ENCODE assay signal across 16 cellular contexts in genomic region chr15:52480990-52481389, GRCh38. TPM values are rescaled to one million over a fixed set of nuclear protein-coding genes. Genes with fewer than 3 reads are reported as not detected.
A peak's percentile ranks its signal among the peaks of the same experiment; 100 is the strongest.
DNase-seq lines count a peak whose midpoint lies in the region; ATAC-seq and TF ChIP-seq lines count a peak whose summit lies in the region.
"Had no signal": no experiment of that assay in that cellular context is flagged by ENCODE, and none has a peak within 500 bp of the region (broad histone marks: within the 10 kb centered on the region; RNA-seq: fewer than 3 reads in every experiment).

No MANE protein-coding gene starts in this region.

- no peaks in the 10 kb centered on the region for H3K27me3 ChIP-seq in CD4-positive, alpha-beta memory T cell (ENCODE audit: insufficient read depth, low read length)
- H3K27me3 ChIP-seq in Loucy (ENCODE audit: insufficient read depth, low read length, poor library complexity, severe bottlenecking) (no peaks in the 10 kb centered on the region), psoas muscle (ENCODE audit: insufficient read depth in 3 of 3, low read length in 2 of 3) (no peaks in the 10 kb centered on the region)
- H3K27me3 ChIP-seq: left lung had no signal

- peaks cover 8% of the 10 kb centered on the region for H3F3A ChIP-seq in Loucy (ENCODE audit: low read depth)

- H3K4me1 ChIP-seq in CD4-positive, alpha-beta memory T cell (ENCODE audit: insufficient read depth, low read length), result peaks cover 78% of the 10 kb centered on the region
- peaks cover 61% of the 10 kb centered on the region for H3K4me1 ChIP-seq in Loucy (ENCODE audit: insufficient read depth, low read length, poor library complexity, severe bottlenecking)
- peaks cover 36% of the 10 kb centered on the region for H3K4me1 ChIP-seq in psoas muscle
- H3K4me1 ChIP-seq: prostate gland had no signal

- no peak for TF ChIP-seq POLR2A in erythroblast (IDR thresholded peaks at IDR 0.05; ENCODE audit: low read length)

- no peaks in the 10 kb centered on the region for H3K36me3 Mint-ChIP-seq in CD4-positive, alpha-beta memory T cell
- no peaks in the 10 kb centered on the region for H3K36me3 Mint-ChIP-seq in activated T-helper 17 cell treated with anti-CD3 and anti-CD28 coated beads, Interleukin-2, amount 50 U/mL, for 72 hours (ENCODE audit: low read depth)

- H3K4me3 Mint-ChIP-seq in CD4-positive, alpha-beta memory T cell, result peak overlapping the region in 5 of 8 donors; percentile 33 to 73 (median 61)
- peak overlapping the region; percentile 61 for H3K4me3 Mint-ChIP-seq in activated T-helper 17 cell treated with anti-CD3 and anti-CD28 coated beads, Interleukin-2, amount 50 U/mL, for 72 hours
- H3K4me3 Mint-ChIP-seq: nephron, WTC11 had no signal

- no peaks in the 10 kb centered on the region for H3K36me3 ChIP-seq in CD4-positive, alpha-beta memory T cell (ENCODE audit: insufficient read depth, low read length)
- no peaks in the 10 kb centered on the region for H3K36me3 ChIP-seq in Loucy (ENCODE audit: insufficient read depth, low read length)
- no peaks in the 10 kb centered on the region for H3K36me3 ChIP-seq in psoas muscle (ENCODE audit: insufficient read depth in 1 of 2, low read depth in 1 of 2)
- H3K36me3 ChIP-seq: left lung, prostate gland had no signal

- POLR2A ChIA-PET in CD4-positive, alpha-beta memory T cell (lab: Charles Lee; ENCODE audit: partially characterized antibody), result interaction anchor here (1.0 to 5.3 kb wide), 6 partner anchors 15 to 84 kb away, joined by 3 to 50 read pairs (median 8); partner anchors contain the start of gene MYO5A

- peaks cover 54% of the 10 kb centered on the region for H3K79me2 ChIP-seq in Loucy (ENCODE audit: insufficient read depth, low read length)

- no peaks in the 10 kb centered on the region for H3K9me2 ChIP-seq in Loucy (replicated peaks; ENCODE audit: low read depth, low read length)

- no peaks in the 10 kb centered on the region for H3K27me3 Mint-ChIP-seq in CD4-positive, alpha-beta memory T cell
- no peaks in the 10 kb centered on the region for H3K27me3 Mint-ChIP-seq in activated T-helper 17 cell treated with anti-CD3 and anti-CD28 coated beads, Interleukin-2, amount 50 U/mL, for 72 hours
- H3K27me3 Mint-ChIP-seq: activated naive CD8-positive, alpha-beta T cell had no signal

- H3K9me3 Mint-ChIP-seq in CD4-positive, alpha-beta memory T cell, result peaks cover 0 to 2% (median 0%) of the 10 kb centered on the region in 8 donors
- H3K9me3 Mint-ChIP-seq in activated T-helper 17 cell treated with anti-CD3 and anti-CD28 coated beads, Interleukin-2, amount 50 U/mL, for 72 hours, result no peaks in the 10 kb centered on the region

- H3K9ac ChIP-seq in Loucy (ENCODE audit: low read depth, low read length, poor library complexity, severe bottlenecking), result peak overlapping the region; percentile 53

- H3K9me3 ChIP-seq in CD4-positive, alpha-beta memory T cell (ENCODE audit: control insufficient read depth in 1 of 2, low read length in 2 of 2), result no peaks in the 10 kb centered on the region
- H3K9me3 ChIP-seq in Loucy (ENCODE audit: insufficient read depth, low read depth, low read length), result no peaks in the 10 kb centered on the region
- no peaks in the 10 kb centered on the region for H3K9me3 ChIP-seq in psoas muscle
- H3K9me3 ChIP-seq: left lung, prostate gland had no signal

- no peaks in the 10 kb centered on the region for H4K20me1 ChIP-seq in Loucy (ENCODE audit: insufficient read depth, low read length, poor library complexity, severe bottlenecking)

- peak overlapping the region; percentile 80 for H3K4me2 ChIP-seq in Loucy (ENCODE audit: low read depth, low read length, poor library complexity, severe bottlenecking)

- CTCF ChIA-PET in CD4-positive, alpha-beta memory T cell (lab: Charles Lee; ENCODE audit: partially characterized antibody), result interaction anchor here (1.3 to 1.5 kb wide), 2 partner anchors 49 to 71 kb away, joined by 3 to 4 read pairs; no protein-coding TSS in a partner anchor

- peak overlapping the region; percentile 44 for H3K27ac ChIP-seq in CD4-positive, alpha-beta memory T cell (ENCODE audit: low read depth, low read length)
- H3K27ac ChIP-seq in psoas muscle, result peak overlapping the region; percentile 71
- H3K27ac ChIP-seq: prostate gland had no signal

- no peak for ATAC-seq in activated T-helper 17 cell treated with anti-CD3 and anti-CD28 coated beads, Interleukin-2, amount 50 U/mL, for 72 hours (replicated peaks)
- ATAC-seq in psoas muscle, result peak; percentile 45 to 72 (median 64)
- no peak for ATAC-seq in GM19463 (IDR thresholded peaks at IDR 0.05; ENCODE audit: unreplicated experiment)
- ATAC-seq: Panc1, WTC11 had no signal

- TF ChIP-seq CTCF in Loucy (conservative IDR thresholded peaks at IDR 0.05; ENCODE audit: low read length) (no peak), psoas muscle (IDR thresholded peaks at IDR 0.05) (no peak)

- H3K4me3 ChIP-seq in CD4-positive, alpha-beta memory T cell (ENCODE audit: low read length in 2 of 2), result peak overlapping the region in 1 of 2 donors; percentile 9
- H3K4me3 ChIP-seq in Loucy (ENCODE audit: low read length, poor library complexity, severe bottlenecking) (peak overlapping the region; percentile 57), psoas muscle (no peak overlapping the region)
- H3K4me3 ChIP-seq: left lung, prostate gland had no signal

- intact Hi-C loops in CD4-positive, alpha-beta memory T cell (cut with micrococcal nuclease), result loop anchor here (5.0 kb wide), 3 partner anchors 86 to 251 kb away; partner anchors contain the start of genes ARPP19 and ATOSA
- intact Hi-C loops in psoas muscle (cut with DNase I), result no loop called here

- no peak for DNase-seq in CD4-positive, alpha-beta memory T cell
- DNase-seq in psoas muscle, result no peak
- DNase-seq in erythroblast (lab: John Stamatoyannopoulos, UW), result no peak
- DNase-seq in HCEC 1CT, result no peak
- DNase-seq: DMS79; effector CD8-positive, alpha-beta T cell; left lung; NCI-H187 had no signal

- peak overlapping the region in 6 of 7 donors; percentile 3 to 97 (median 80) for H3K27ac Mint-ChIP-seq in CD4-positive, alpha-beta memory T cell
- peak overlapping the region; percentile 74 for H3K27ac Mint-ChIP-seq in activated T-helper 17 cell treated with anti-CD3 and anti-CD28 coated beads, Interleukin-2, amount 50 U/mL, for 72 hours
- H3K27ac Mint-ChIP-seq: nephron, WTC11 had no signal

- 16 to 21% (median 21%) methylated on average over 1 of the region's 1 CpG for WGBS in psoas muscle, 3 donors

- peaks cover 55 to 82% (median 61%) of the 10 kb centered on the region in 4 donors for H3K4me1 Mint-ChIP-seq in CD4-positive, alpha-beta memory T cell
- peaks cover 57% of the 10 kb centered on the region for H3K4me1 Mint-ChIP-seq in activated T-helper 17 cell treated with anti-CD3 and anti-CD28 coated beads, Interleukin-2, amount 50 U/mL, for 72 hours

- no peak overlapping the region for H2AFZ ChIP-seq in Loucy (ENCODE audit: low read length)

RNA-seq across cellular contexts. Expression of gene MYO5A, which starts 47.7 kb away (rescaled TPM):
- 10 to 100 TPM; 36.6 to 43.9 TPM for total RNA-seq in CD4-positive, alpha-beta memory T cell
- polyA plus RNA-seq in CD4-positive, alpha-beta memory T cell, result 10 to 100 TPM in 1 of 2 donors, 1 to 10 TPM in 1; 3.6 to 14.5 TPM
- total RNA-seq in activated T-helper 17 cell treated with anti-CD3 and anti-CD28 coated beads, Interleukin-2, amount 50 U/mL, for 72 hours, result 10 to 100 TPM; 33.1 to 59.3 TPM
- total RNA-seq in psoas muscle, result 1 to 10 TPM; 5.0 to 9.9 (median 7.8) TPM
- 1 to 10 TPM; 3.6 to 7.7 (median 4.4) TPM for polyA plus RNA-seq in psoas muscle

Comparison
In these comparisons a context has a peak if more than half of its experiments do, and no peak if none do; other contexts are left out.
1. ATAC-seq: peak in psoas muscle (4 of 4); none in activated T-helper 17 cell treated with anti-CD3 and anti-CD28 coated beads, Interleukin-2, amount 50 U/mL, for 72 hours (single experiment) and GM19463 (single experiment).